Comparison of ENCODE assay signal across 1 cellular context in genomic region chr16:67539691-67540635, GRCh38.
TF ChIP-seq lines count a peak whose summit lies in the region.

No MANE protein-coding gene starts in this region.

TF ChIP-seq in GM12878, 131 proteins besides CTCF, POLR2A, EP300 and RAD21:
- TF ChIP-seq TCF12 (IDR thresholded peaks at IDR 0.05; ENCODE audit: low read depth, low read length) = no peak
- no peak for TF ChIP-seq TAF1 (IDR thresholded peaks at IDR 0.05; ENCODE audit: borderline replicate concordance, low read depth, low read length)
- TF ChIP-seq ZNF622 (IDR thresholded peaks at IDR 0.05) = no peak
- TF ChIP-seq HDGF (IDR thresholded peaks at IDR 0.05) = no peak
- no peak for TF ChIP-seq SUPT20H (IDR thresholded peaks at IDR 0.05; ENCODE audit: borderline replicate concordance, control insufficient read depth, low read depth, low read length)
- no peak for TF ChIP-seq WRNIP1 (IDR thresholded peaks at IDR 0.05; ENCODE audit: borderline replicate concordance, low read depth, low read length)
- TF ChIP-seq E2F8 (IDR thresholded peaks at IDR 0.05; ENCODE audit: low read depth, partially characterized antibody) = no peak
- no peak for TF ChIP-seq NR2C1 (IDR thresholded peaks at IDR 0.05)
- TF ChIP-seq SUZ12 (IDR thresholded peaks at IDR 0.05; ENCODE audit: unreplicated experiment) = no peak
- TF ChIP-seq TCF3 (IDR thresholded peaks at IDR 0.05; ENCODE audit: borderline replicate concordance, insufficient read depth, low read depth, low read length) = no peak
- no peak for TF ChIP-seq REST (IDR thresholded peaks at IDR 0.05; ENCODE audit: low read depth, low read length)
- TF ChIP-seq SKIL (IDR thresholded peaks at IDR 0.05; ENCODE audit: low read depth, poor library complexity, severe bottlenecking) = no peak
- TF ChIP-seq JUND (IDR thresholded peaks at IDR 0.05; ENCODE audit: low read depth, low read length) = no peak
- TF ChIP-seq HSF1 (IDR thresholded peaks at IDR 0.05; ENCODE audit: low read depth, low read length) = no peak
- TF ChIP-seq RELB (IDR thresholded peaks at IDR 0.05; ENCODE audit: low read depth) = no peak
- no peak for TF ChIP-seq SIX5 (IDR thresholded peaks at IDR 0.05; ENCODE audit: low read depth, low read length, severe bottlenecking)
- TF ChIP-seq LARP7 (IDR thresholded peaks at IDR 0.05) = no peak
- no peak for TF ChIP-seq SMAD5 (IDR thresholded peaks at IDR 0.05; ENCODE audit: low read depth)
- no peak for TF ChIP-seq KAT2A (conservative IDR thresholded peaks at IDR 0.05; ENCODE audit: control insufficient read depth, low read depth, low read length)
- no peak for TF ChIP-seq NR2C2 (IDR thresholded peaks at IDR 0.05; ENCODE audit: borderline replicate concordance, control insufficient read depth, insufficient read length, low read depth)
